8 cellular contexts compared by ENCODE assay signal in the genomic region with DNA sequence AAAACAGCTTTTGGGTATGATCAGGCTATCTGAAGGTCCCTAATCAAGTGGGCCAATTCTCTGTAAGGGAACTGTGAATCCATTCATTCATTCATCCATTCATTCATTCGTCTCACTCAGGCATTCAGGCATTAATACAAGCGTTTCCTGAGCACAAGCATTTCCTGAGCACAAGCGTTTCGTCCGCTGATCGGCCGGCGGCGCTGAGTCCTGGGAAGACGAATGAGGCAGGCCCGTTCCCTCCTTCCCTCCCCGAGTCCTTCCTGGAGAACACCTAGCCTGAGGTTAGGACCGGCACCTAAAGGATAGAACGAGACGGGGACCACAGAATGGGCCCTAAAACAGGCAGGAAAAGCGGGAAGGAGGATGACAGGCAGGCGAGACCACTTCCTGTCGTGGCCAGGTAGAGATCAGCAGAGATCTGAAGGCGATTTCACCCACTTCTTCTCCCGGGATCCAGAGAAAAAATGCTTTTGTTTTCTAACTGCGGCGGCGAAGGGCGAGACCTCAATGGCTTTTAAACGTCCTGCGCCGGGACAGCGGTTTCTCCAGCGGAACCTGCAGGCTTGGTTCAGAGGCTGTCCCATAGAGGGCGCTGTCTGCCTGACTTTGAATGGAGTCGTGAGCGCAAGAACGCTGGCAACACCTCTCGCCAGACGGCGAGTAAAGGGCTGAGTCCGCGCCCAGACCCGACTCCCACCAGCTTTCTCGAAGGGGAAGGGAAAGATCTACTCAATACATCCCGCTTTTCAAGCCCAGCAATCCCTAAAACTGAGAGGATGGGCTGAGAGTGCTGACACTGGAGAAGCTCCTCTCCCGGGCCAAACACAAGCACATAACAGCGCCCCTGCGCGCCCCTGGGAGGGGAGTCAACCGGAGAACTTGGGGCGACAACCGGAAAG. TPM values are rescaled to one million over a fixed set of nuclear protein-coding genes. Genes with fewer than 3 reads are reported as not detected.
DNase-seq lines count a peak whose midpoint lies in the region; ATAC-seq and TF ChIP-seq lines count a peak whose summit lies in the region.

No MANE protein-coding gene starts in this region.

- peak overlapping the region; percentile 68 for H3K4me3 Mint-ChIP-seq in T-helper 1 cell treated with Interleukin-12 subunit alpha and Interleukin-12 subunit beta and Interleukin-4 antibody, amounts not matched to agents 30 μg/mL and 1 μg/mL, for 36 hours

- H3K27me3 Mint-ChIP-seq in T-helper 1 cell treated with Interleukin-12 subunit alpha and Interleukin-12 subunit beta and Interleukin-4 antibody, amounts not matched to agents 30 μg/mL and 1 μg/mL, for 36 hours (ENCODE audit: low read depth) = peaks cover 80% of the 10 kb centered on the region

- H3K4me3 ChIP-seq in AG04450 (ENCODE audit: low read depth, low read length) (peak overlapping the region; percentile 50), aorta (ENCODE audit: low read length in 2 of 2) (no peak overlapping the region)

- peak overlapping the region; percentile 89 for H3K27ac Mint-ChIP-seq in T-helper 1 cell treated with Interleukin-12 subunit alpha and Interleukin-12 subunit beta and Interleukin-4 antibody, amounts not matched to agents 30 μg/mL and 1 μg/mL, for 36 hours

- H3K36me3 ChIP-seq in aorta (ENCODE audit: control insufficient read depth in 1 of 2, insufficient read depth in 2 of 2, low read length in 1 of 2) = no peaks in the 10 kb centered on the region

- 3 to 4% methylated on average over 48 of the region's 48 CpGs for WGBS in aorta, 2 donors

- TF ChIP-seq CTCF in AG04450 (IDR thresholded peaks at IDR 0.05; ENCODE audit: low read depth, low read length) (peak; percentile 94), LNCAP (IDR thresholded peaks at IDR 0.05) (peak; percentile 91)

- H3K9me3 ChIP-seq in AG04450 (ENCODE audit: control insufficient read depth, insufficient read depth, low read length) = peaks cover 5% of the 10 kb centered on the region; the same call in 1 of the 2 replicates
- peaks cover 4% of the 10 kb centered on the region for H3K9me3 ChIP-seq in aorta (ENCODE audit: control insufficient read depth, low read length)

- H3K27ac ChIP-seq in AG04450 (ENCODE audit: low read depth, low read length) = no peak overlapping the region
- H3K27ac ChIP-seq in aorta (ENCODE audit: low read depth in 1 of 2, low read length in 2 of 2) = no peak overlapping the region

- H3K4me1 ChIP-seq in aorta (ENCODE audit: control insufficient read depth in 1 of 2, insufficient read depth in 2 of 2, low read length in 2 of 2) = no peaks in the 10 kb centered on the region

- peaks cover 6% of the 10 kb centered on the region for H3K36me3 Mint-ChIP-seq in T-helper 1 cell treated with Interleukin-12 subunit alpha and Interleukin-12 subunit beta and Interleukin-4 antibody, amounts not matched to agents 30 μg/mL and 1 μg/mL, for 36 hours (ENCODE audit: low read depth)

- H3K27me3 ChIP-seq in AG04450 (ENCODE audit: control insufficient read depth, insufficient read depth, low read length) = peaks cover 72% of the 10 kb centered on the region
- peaks cover 0 to 5% of the 10 kb centered on the region in 2 donors for H3K27me3 ChIP-seq in aorta (ENCODE audit: control insufficient read depth in 1 of 2, insufficient read depth in 2 of 2, low read length in 1 of 2)

- CTCF ChIA-PET in AG04450 (lab: Charles Lee) = interaction anchor here (0.6 to 1.8 kb wide), 17 partner anchors 8 to 426 kb away, joined by 3 to 10 read pairs (median 4); a partner anchor contains a TSS

- H3K9me3 Mint-ChIP-seq in T-helper 1 cell treated with Interleukin-12 subunit alpha and Interleukin-12 subunit beta and Interleukin-4 antibody, amounts not matched to agents 30 μg/mL and 1 μg/mL, for 36 hours = no peaks in the 10 kb centered on the region

- ATAC-seq in GM18868 (IDR thresholded peaks at IDR 0.05; ENCODE audit: unreplicated experiment) (peak; percentile 41), aorta (ENCODE audit: low FRiP score) (peak; percentile 84)

- POLR2A ChIA-PET in AG04450 (lab: Yijun Ruan, JAX) = no interaction called here

- intact Hi-C loops in aorta (cut with DNase I) = loop anchor here (1.0 to 10.0 kb wide), 3 partner anchors 252 to 429 kb away; no protein-coding TSS in a partner anchor

- H3K4me1 Mint-ChIP-seq in T-helper 1 cell treated with Interleukin-12 subunit alpha and Interleukin-12 subunit beta and Interleukin-4 antibody, amounts not matched to agents 30 μg/mL and 1 μg/mL, for 36 hours (ENCODE audit: low read depth) = peaks cover 16% of the 10 kb centered on the region

- DNase-seq in AG04450 (ENCODE audit: low read depth, low spot score) = peak; percentile 24
- DNase-seq in amygdala (lab: John Stamatoyannopoulos, UW) = peak in 52 of 56 donors; percentile 7 to 88 (median 52)
- DNase-seq in hepatic stellate cell (ENCODE audit: low spot score) = peak; percentile 90
- DNase-seq in retina = peak; percentile 92
- peak; percentile 89 to 94 for DNase-seq in aorta

RNA-seq across cellular contexts. Expression of a gene that starts 2.9 kb away (rescaled TPM):
- polyA plus RNA-seq in AG04450 (2011; rRNA removed) (not detected in 2 replicates), aorta (not detected)
- polyA minus RNA-seq in AG04450 (2011; rRNA and poly(A)+ RNA removed) = not detected in 2 replicates
- not detected for total RNA-seq in aorta

RNA-seq across cellular contexts. Expression of a gene that starts 15.1 kb away (rescaled TPM):
- polyA plus RNA-seq in AG04450 (2011; rRNA removed) (not detected in 2 replicates), aorta (not detected)
- polyA minus RNA-seq in AG04450 (2011; rRNA and poly(A)+ RNA removed) = not detected in 2 replicates
- total RNA-seq in aorta = not detected

RNA-seq across cellular contexts. Expression of a gene that starts 21.4 kb away (rescaled TPM):
- polyA plus RNA-seq in AG04450 (2011; rRNA removed) (131 and 135 TPM in 2 replicates), aorta (10 to 100 TPM; 40.6 to 54.0 TPM)
- polyA minus RNA-seq in AG04450 (2011; rRNA and poly(A)+ RNA removed) = 158 and 206 TPM in 2 replicates
- total RNA-seq in aorta = 10 to 100 TPM; 42.9 to 61.4 TPM

Comparison
In these comparisons a context has a peak if more than half of its experiments do, and no peak if none do; other contexts are left out.
1. DNase-seq: peak in every context shown above with its lines; median percentile 92 in retina; 92 in aorta; 90 in hepatic stellate cell; 52 in amygdala; 24 in AG04450.